Comparison of ENCODE assay signal across 15 cellular contexts in genomic region chr2:217074576-217075224, GRCh38.
A peak's percentile ranks its signal among the peaks of the same experiment; 100 is the strongest.
DNase-seq lines count a peak whose midpoint lies in the region; ATAC-seq and TF ChIP-seq lines count a peak whose summit lies in the region.
"Had no signal": no experiment of that assay in that cellular context is flagged by ENCODE, and none has a peak within 500 bp of the region (broad histone marks: within the 10 kb centered on the region; RNA-seq: fewer than 3 reads in every experiment).

No MANE protein-coding gene starts in this region.

- no peak overlapping the region for H3K4me3 ChIP-seq in GM23338
- no peak overlapping the region for H3K4me3 ChIP-seq in right cardiac atrium (ENCODE audit: low read length)
- H3K4me3 ChIP-seq in gastrocnemius medialis, result no peak overlapping the region
- H3K4me3 ChIP-seq: skin epidermis had no signal

- H3K27ac ChIP-seq in GM23338 (ENCODE audit: low read depth), result no peak overlapping the region
- peak overlapping the region; percentile 73 for H3K27ac ChIP-seq in right cardiac atrium (ENCODE audit: low read length)
- peak overlapping the region; percentile 31 to 60 (median 48) for H3K27ac ChIP-seq in gastrocnemius medialis

- H3K4me2 ChIP-seq in GM23338, result no peak overlapping the region

- H3K9me2 ChIP-seq in GM23338 (ENCODE audit: insufficient read depth), result no peaks in the 10 kb centered on the region

- in situ Hi-C loops in gastrocnemius medialis (cut with MboI; ENCODE audit: low sequenced_read_pairs in 4 of 4), result no loop called here

- H3K4me1 ChIP-seq in GM23338 (ENCODE audit: insufficient read depth) (no peaks in the 10 kb centered on the region), right cardiac atrium (ENCODE audit: control insufficient read depth, insufficient read depth, low read length) (peaks cover 13% of the 10 kb centered on the region), gastrocnemius medialis (peaks cover 12 to 20% of the 10 kb centered on the region in 2 donors)

- POLR2A ChIA-PET in activated CD4-positive, alpha-beta memory T cell treated with anti-CD3 and anti-CD28 coated beads, Interleukin-2, amount 10 ng/mL, durations not matched to agents 7 days and 5 days (lab: Charles Lee), result no interaction called here

- H3K27ac Mint-ChIP-seq in GM23338, result peak overlapping the region; percentile 3; the same call in 1 of the 2 replicates
- peak overlapping the region; percentile 75 for H3K27ac Mint-ChIP-seq in chondrocyte (ENCODE audit: unreplicated experiment)
- no peak overlapping the region for H3K27ac Mint-ChIP-seq in activated CD4-positive, alpha-beta memory T cell treated with anti-CD3 and anti-CD28 coated beads, Interleukin-2, amount 10 ng/mL, durations not matched to agents 7 days and 5 days
- H3K27ac Mint-ChIP-seq: activated CD4-positive, alpha-beta memory T cell treated with anti-CD3 and anti-CD28 coated beads for 36 hours; activated T-helper 2 cell treated with anti-CD3 and anti-CD28 coated beads, Interferon-gamma antibody, Interleukin-2, Interleukin-4, amounts not matched to agents 10 μg/mL and 5 μg/mL and 100 μg/mL, durations not matched to agents 14 hours and 24 hours and 36 hours; effector memory CD8-positive, alpha-beta T cell had no signal

- H3K9me3 Mint-ChIP-seq in GM23338, result no peaks in the 10 kb centered on the region
- no peaks in the 10 kb centered on the region for H3K9me3 Mint-ChIP-seq in chondrocyte (ENCODE audit: low read depth)
- no peaks in the 10 kb centered on the region for H3K9me3 Mint-ChIP-seq in activated CD4-positive, alpha-beta memory T cell treated with anti-CD3 and anti-CD28 coated beads, Interleukin-2, amount 10 ng/mL, durations not matched to agents 7 days and 5 days
- H3K9me3 Mint-ChIP-seq: activated CD4-positive, alpha-beta memory T cell treated with anti-CD3 and anti-CD28 coated beads for 36 hours; activated T-helper 2 cell treated with anti-CD3 and anti-CD28 coated beads, Interferon-gamma antibody, Interleukin-2, Interleukin-4, amounts not matched to agents 10 μg/mL and 5 μg/mL and 100 μg/mL, durations not matched to agents 14 hours and 24 hours and 36 hours; effector memory CD8-positive, alpha-beta T cell had no signal

- no peaks in the 10 kb centered on the region for H3K79me2 ChIP-seq in GM23338 (replicated peaks; ENCODE audit: insufficient read depth)

- H3F3A ChIP-seq in GM23338 (replicated peaks; ENCODE audit: low read depth), result no peaks in the 10 kb centered on the region

- no peak for ATAC-seq in GM23338
- ATAC-seq in right cardiac atrium, result peak; percentile 67 to 89
- ATAC-seq in gastrocnemius medialis, result no peak
- ATAC-seq: effector memory CD8-positive, alpha-beta T cell had no signal

- 41% methylated on average over 4 of the region's 4 CpGs for WGBS in right cardiac atrium

- H3K36me3 ChIP-seq in GM23338 (ENCODE audit: insufficient read depth), result no peaks in the 10 kb centered on the region
- H3K36me3 ChIP-seq in gastrocnemius medialis, result no peaks in the 10 kb centered on the region

- H3K9me3 ChIP-seq in right cardiac atrium (ENCODE audit: control insufficient read depth, low read length) (no peaks in the 10 kb centered on the region), gastrocnemius medialis (no peaks in the 10 kb centered on the region)

- H3K4me1 Mint-ChIP-seq in GM23338 (no peaks in the 10 kb centered on the region), chondrocyte (ENCODE audit: low read depth) (peaks cover 10% of the 10 kb centered on the region)
- H3K4me1 Mint-ChIP-seq in activated CD4-positive, alpha-beta memory T cell treated with anti-CD3 and anti-CD28 coated beads, Interleukin-2, amount 10 ng/mL, durations not matched to agents 7 days and 5 days, result no peaks in the 10 kb centered on the region

- H4K20me1 ChIP-seq in GM23338 (replicated peaks; ENCODE audit: insufficient read depth), result no peaks in the 10 kb centered on the region

- DNase-seq in GM23338 (ENCODE audit: low spot score), result no peak
- no peak for DNase-seq in chondrocyte (ENCODE audit: low spot score)
- peak in 1 of 3 donors; percentile 27 for DNase-seq in right cardiac atrium
- DNase-seq in gastrocnemius medialis, result no peak
- DNase-seq in erythroblast (lab: John Stamatoyannopoulos, UW), result no peak
- no peak for DNase-seq in activated CD4-positive, alpha-beta memory T cell treated with anti-CD3 and anti-CD28 coated beads, Interleukin-2, amount 10 ng/mL, durations not matched to agents 7 days and 5 days
- DNase-seq in NCI-H526 treated with DMSO at 0.1 percent for 48 hours (lab: John Stamatoyannopoulos, UW), result no peak
- no peak for DNase-seq in NCI-H2171 (lab: John Stamatoyannopoulos, UW)
- DNase-seq: activated CD4-positive, alpha-beta memory T cell treated with anti-CD3 and anti-CD28 coated beads for 36 hours; effector memory CD8-positive, alpha-beta T cell; glutamatergic neuron; NCI-H1105 treated with DMSO at 0.1 percent for 48 hours; substantia nigra had no signal

- H3K27me3 Mint-ChIP-seq in GM23338 (ENCODE audit: insufficient read depth, low read depth, poor library complexity), result peaks cover 2% of the 10 kb centered on the region
- H3K27me3 Mint-ChIP-seq in chondrocyte (ENCODE audit: low read depth), result no peaks in the 10 kb centered on the region
- H3K27me3 Mint-ChIP-seq in activated CD4-positive, alpha-beta memory T cell treated with anti-CD3 and anti-CD28 coated beads, Interleukin-2, amount 10 ng/mL, durations not matched to agents 7 days and 5 days, result no peaks in the 10 kb centered on the region
- H3K27me3 Mint-ChIP-seq: activated CD4-positive, alpha-beta memory T cell treated with anti-CD3 and anti-CD28 coated beads for 36 hours; effector memory CD8-positive, alpha-beta T cell had no signal

- TF ChIP-seq CTCF in GM23338 (conservative IDR thresholded peaks at IDR 0.05; ENCODE audit: low read depth in 2 of 2) (no peak), chondrocyte (IDR thresholded peaks at IDR 0.05) (no peak), gastrocnemius medialis (IDR thresholded peaks at IDR 0.05 in 4 of 5, conservative IDR thresholded peaks at IDR 0.05 in 1 of 5) (no peak)

- TF ChIP-seq POLR2A in gastrocnemius medialis (IDR thresholded peaks at IDR 0.05) (no peak), erythroblast (IDR thresholded peaks at IDR 0.05; ENCODE audit: low read length) (no peak)

- H3K36me3 Mint-ChIP-seq in GM23338 (ENCODE audit: low read depth) (no peaks in the 10 kb centered on the region), chondrocyte (ENCODE audit: low read depth) (no peaks in the 10 kb centered on the region)
- H3K36me3 Mint-ChIP-seq in activated CD4-positive, alpha-beta memory T cell treated with anti-CD3 and anti-CD28 coated beads, Interleukin-2, amount 10 ng/mL, durations not matched to agents 7 days and 5 days (ENCODE audit: low read depth), result no peaks in the 10 kb centered on the region
- H3K36me3 Mint-ChIP-seq: activated CD4-positive, alpha-beta memory T cell treated with anti-CD3 and anti-CD28 coated beads for 36 hours had no signal

- intact Hi-C loops in right cardiac atrium (cut with DNase I) (no loop called here), gastrocnemius medialis (cut with DNase I; ENCODE audit: low total_unique reads) (no loop called here)

- CTCF ChIA-PET in activated CD4-positive, alpha-beta memory T cell treated with anti-CD3 and anti-CD28 coated beads, Interleukin-2, amount 10 ng/mL, durations not matched to agents 7 days and 5 days (lab: Charles Lee), result no interaction called here

- H3K27me3 ChIP-seq in GM23338 (ENCODE audit: insufficient read depth) (no peaks in the 10 kb centered on the region), right cardiac atrium (ENCODE audit: control insufficient read depth, insufficient read depth) (no peaks in the 10 kb centered on the region), gastrocnemius medialis (no peaks in the 10 kb centered on the region)

- no peak overlapping the region for H3K4me3 Mint-ChIP-seq in GM23338
- H3K4me3 Mint-ChIP-seq in chondrocyte (ENCODE audit: unreplicated experiment), result no peak overlapping the region
- H3K4me3 Mint-ChIP-seq in activated CD4-positive, alpha-beta memory T cell treated with anti-CD3 and anti-CD28 coated beads, Interleukin-2, amount 10 ng/mL, durations not matched to agents 7 days and 5 days, result no peak overlapping the region
- H3K4me3 Mint-ChIP-seq: activated CD4-positive, alpha-beta memory T cell treated with anti-CD3 and anti-CD28 coated beads for 36 hours; effector memory CD8-positive, alpha-beta T cell had no signal

- H2AFZ ChIP-seq in GM23338, result no peak overlapping the region

TF ChIP-seq in GM23338, 12 proteins besides CTCF, POLR2A, EP300 and RAD21:
- TF ChIP-seq ZNF114 (CRISPR knock-in tag; IDR thresholded peaks at IDR 0.05) (no peak), REST (IDR thresholded peaks at IDR 0.05; ENCODE audit: unreplicated experiment) (no peak), JUNB (IDR thresholded peaks at IDR 0.05; ENCODE audit: unreplicated experiment) (no peak), STAT1 (IDR thresholded peaks at IDR 0.05; ENCODE audit: unreplicated experiment) (no peak), NANOG (IDR thresholded peaks at IDR 0.05; ENCODE audit: borderline replicate concordance) (no peak)

Comparison
In these comparisons a context has a peak if more than half of its experiments do, and no peak if none do; other contexts are left out.
1. ATAC-seq: peak in right cardiac atrium (2 of 2); none in GM23338 (single experiment) and gastrocnemius medialis (0 of 2).